In the genomic region with DNA sequence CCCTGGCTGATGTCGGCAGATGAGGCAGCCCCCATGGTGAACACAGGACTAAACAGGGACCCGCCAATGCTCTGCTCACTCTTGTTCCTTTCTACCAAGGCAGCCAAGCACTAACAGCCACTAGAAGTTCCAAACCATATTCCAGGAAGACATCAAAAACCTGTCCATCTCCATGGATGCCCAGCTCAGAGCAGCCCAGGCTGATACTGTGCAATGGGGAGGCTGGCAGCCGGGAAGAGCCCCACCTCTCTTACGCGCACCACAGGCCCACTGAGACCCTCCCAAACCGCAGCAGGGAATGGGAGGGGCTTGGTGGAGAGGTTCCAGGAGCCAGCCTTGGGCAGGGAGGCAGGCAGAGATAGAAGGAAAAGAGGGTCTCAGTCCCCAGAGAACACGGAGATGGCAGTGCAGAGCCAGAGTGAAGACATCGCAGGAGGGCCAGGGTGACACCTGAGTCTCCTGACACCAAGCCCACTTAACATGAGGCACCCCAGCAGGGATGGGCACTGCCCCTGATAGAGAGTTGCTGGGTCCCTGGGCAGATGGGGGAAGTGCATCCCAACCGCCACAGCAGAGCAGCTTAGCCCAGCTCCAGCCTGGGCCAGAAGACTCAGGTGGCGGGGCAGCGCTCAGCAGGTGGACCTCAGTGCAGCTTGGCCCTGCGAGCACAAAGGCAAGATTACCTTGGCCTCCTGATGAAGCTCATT, we compare ENCODE assay signal across 1 cellular context.
TF ChIP-seq lines count a peak whose summit lies in the region.

No MANE protein-coding gene starts in this region.

TF ChIP-seq in HepG2, 621 proteins besides CTCF, POLR2A, EP300 and RAD21 (continued from another document):
- TF ChIP-seq, protein P1, sequence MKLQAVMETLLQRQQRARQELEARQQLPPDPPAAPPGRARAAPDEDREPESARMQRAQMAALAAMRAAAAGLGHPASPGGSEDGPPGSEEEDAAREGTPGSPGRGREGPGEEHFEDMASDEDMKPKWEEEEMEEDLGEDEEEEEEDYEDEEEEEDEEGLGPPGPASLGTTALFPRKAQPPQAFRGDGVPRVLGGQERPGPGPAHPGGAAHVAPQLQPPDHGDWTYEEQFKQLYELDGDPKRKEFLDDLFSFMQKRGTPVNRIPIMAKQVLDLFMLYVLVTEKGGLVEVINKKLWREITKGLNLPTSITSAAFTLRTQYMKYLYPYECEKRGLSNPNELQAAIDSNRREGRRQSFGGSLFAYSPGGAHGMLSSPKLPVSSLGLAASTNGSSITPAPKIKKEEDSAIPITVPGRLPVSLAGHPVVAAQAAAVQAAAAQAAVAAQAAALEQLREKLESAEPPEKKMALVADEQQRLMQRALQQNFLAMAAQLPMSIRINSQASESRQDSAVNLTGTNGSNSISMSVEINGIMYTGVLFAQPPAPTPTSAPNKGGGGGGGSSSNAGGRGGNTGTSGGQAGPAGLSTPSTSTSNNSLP (IDR thresholded peaks at IDR 0.05; ENCODE audit: low read depth, low read length) = no peak
- TF ChIP-seq, protein P2, sequence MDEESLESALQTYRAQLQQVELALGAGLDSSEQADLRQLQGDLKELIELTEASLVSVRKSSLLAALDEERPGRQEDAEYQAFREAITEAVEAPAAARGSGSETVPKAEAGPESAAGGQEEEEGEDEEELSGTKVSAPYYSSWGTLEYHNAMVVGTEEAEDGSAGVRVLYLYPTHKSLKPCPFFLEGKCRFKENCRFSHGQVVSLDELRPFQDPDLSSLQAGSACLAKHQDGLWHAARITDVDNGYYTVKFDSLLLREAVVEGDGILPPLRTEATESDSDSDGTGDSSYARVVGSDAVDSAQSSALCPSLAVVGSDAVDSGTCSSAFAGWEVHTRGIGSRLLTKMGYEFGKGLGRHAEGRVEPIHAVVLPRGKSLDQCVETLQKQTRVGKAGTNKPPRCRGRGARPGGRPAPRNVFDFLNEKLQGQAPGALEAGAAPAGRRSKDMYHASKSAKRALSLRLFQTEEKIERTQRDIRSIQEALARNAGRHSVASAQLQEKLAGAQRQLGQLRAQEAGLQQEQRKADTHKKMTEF (CRISPR knock-in tag; IDR thresholded peaks at IDR 0.05) = no peak
- TF ChIP-seq KMT2A (CRISPR knock-in tag; IDR thresholded peaks at IDR 0.05) (0 out of 2 replicates have a peak, but pooled peaks have one; percentile 6), PHF8 (CRISPR knock-in tag; IDR thresholded peaks at IDR 0.05) (0 out of 2 replicates have a peak, but pooled peaks have one; percentile 34), HNF4A (CRISPR knock-in tag; IDR thresholded peaks at IDR 0.05) (no peak), RFXAP (CRISPR knock-in tag; IDR thresholded peaks at IDR 0.05; ENCODE audit: borderline replicate concordance) (no peak), PCBP1 (IDR thresholded peaks at IDR 0.05; ENCODE audit: borderline replicate concordance, low read depth, low read length) (no peak), REPIN1 (CRISPR knock-in tag; IDR thresholded peaks at IDR 0.05; ENCODE audit: borderline replicate concordance, low read depth) (no peak)
- TF ChIP-seq, protein P3, sequence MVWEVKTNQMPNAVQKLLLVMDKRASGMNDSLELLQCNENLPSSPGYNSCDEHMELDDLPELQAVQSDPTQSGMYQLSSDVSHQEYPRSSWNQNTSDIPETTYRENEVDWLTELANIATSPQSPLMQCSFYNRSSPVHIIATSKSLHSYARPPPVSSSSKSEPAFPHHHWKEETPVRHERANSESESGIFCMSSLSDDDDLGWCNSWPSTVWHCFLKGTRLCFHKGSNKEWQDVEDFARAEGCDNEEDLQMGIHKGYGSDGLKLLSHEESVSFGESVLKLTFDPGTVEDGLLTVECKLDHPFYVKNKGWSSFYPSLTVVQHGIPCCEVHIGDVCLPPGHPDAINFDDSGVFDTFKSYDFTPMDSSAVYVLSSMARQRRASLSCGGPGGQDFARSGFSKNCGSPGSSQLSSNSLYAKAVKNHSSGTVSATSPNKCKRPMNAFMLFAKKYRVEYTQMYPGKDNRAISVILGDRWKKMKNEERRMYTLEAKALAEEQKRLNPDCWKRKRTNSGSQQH (CRISPR knock-in tag; IDR thresholded peaks at IDR 0.05; ENCODE audit: low read depth) = no peak
- TF ChIP-seq, protein P4, sequence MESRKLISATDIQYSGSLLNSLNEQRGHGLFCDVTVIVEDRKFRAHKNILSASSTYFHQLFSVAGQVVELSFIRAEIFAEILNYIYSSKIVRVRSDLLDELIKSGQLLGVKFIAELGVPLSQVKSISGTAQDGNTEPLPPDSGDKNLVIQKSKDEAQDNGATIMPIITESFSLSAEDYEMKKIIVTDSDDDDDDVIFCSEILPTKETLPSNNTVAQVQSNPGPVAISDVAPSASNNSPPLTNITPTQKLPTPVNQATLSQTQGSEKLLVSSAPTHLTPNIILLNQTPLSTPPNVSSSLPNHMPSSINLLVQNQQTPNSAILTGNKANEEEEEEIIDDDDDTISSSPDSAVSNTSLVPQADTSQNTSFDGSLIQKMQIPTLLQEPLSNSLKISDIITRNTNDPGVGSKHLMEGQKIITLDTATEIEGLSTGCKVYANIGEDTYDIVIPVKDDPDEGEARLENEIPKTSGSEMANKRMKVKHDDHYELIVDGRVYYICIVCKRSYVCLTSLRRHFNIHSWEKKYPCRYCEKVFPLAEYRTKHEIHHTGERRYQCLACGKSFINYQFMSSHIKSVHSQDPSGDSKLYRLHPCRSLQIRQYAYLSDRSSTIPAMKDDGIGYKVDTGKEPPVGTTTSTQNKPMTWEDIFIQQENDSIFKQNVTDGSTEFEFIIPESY (CRISPR knock-in tag; IDR thresholded peaks at IDR 0.05) = peak; percentile 98
